1 cellular context compared by ENCODE assay signal in the genomic region with DNA sequence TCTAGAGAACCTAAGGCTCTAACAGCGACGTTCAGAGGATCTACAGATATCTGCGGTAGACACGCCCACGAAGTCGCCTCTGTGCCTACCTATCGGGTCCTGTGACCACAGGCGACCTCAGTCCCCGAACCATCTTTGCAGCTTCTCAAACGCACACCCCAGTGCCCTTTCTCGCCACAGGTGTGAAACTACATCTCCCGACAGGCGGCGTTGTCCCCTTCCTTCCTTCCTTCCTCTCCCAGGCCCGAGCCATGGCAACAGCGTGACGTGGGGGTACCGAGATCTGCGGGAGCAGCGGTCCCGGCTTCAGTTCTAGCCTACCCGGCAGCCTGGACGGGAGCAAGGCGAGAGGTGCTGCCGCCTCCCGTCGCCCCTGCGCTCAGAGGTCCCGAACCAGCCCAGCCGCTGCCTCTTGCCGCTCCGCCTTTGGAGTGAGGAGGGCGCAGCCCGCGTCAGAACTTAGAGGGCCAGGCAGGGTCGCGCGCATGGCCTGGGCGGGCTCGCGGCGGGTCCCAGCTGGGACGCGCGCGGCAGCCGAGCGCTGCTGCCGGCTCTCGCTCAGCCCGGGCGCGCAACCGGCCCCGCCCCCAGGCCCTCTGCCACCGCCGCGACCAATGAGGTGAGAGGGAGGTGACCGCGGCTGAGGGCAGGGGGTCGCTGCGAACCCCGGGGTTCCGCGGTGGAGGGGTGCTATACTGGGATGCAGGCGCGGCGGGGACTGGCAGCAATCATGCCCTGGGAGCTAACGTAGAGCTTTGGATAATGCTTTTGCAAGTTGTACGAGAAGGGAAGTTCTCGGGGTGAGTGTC.
A peak's percentile ranks its signal among the peaks of the same experiment; 100 is the strongest.
TF ChIP-seq lines count a peak whose summit lies in the region.

A gene (plus strand): TSS at position 309 of the 809 bp plus-strand sequence. CDS start 177 bp downstream, at position 486.

TF ChIP-seq in HepG2, 621 proteins besides CTCF, POLR2A, EP300 and RAD21 (continued from another document and continues in another):
- TF ChIP-seq YEATS4 (CRISPR knock-in tag; IDR thresholded peaks at IDR 0.05; ENCODE audit: borderline replicate concordance) (peak; percentile 82; the same call in 1 of the 2 replicates), HNRNPK (IDR thresholded peaks at IDR 0.05; ENCODE audit: low read depth, low read length, poor library complexity, severe bottlenecking) (peak; percentile 48), ZNF549 (CRISPR knock-in tag; IDR thresholded peaks at IDR 0.05) (no peak), ZNF343 (CRISPR knock-in tag; IDR thresholded peaks at IDR 0.05) (peak; percentile 59; the same call in 1 of the 2 replicates), ZNF317 (CRISPR knock-in tag; IDR thresholded peaks at IDR 0.05) (0 out of 2 replicates have a peak, but pooled peaks have one; percentile 35), GATAD2A (CRISPR knock-in tag; IDR thresholded peaks at IDR 0.05) (peak; percentile 67; the same call in 1 of the 2 replicates), STAG1 (CRISPR knock-in tag; IDR thresholded peaks at IDR 0.05) (peak; percentile 47), ADNP (CRISPR knock-in tag; IDR thresholded peaks at IDR 0.05) (peak; percentile 77; the same call in 1 of the 2 replicates), LCORL (IDR thresholded peaks at IDR 0.05) (no peak), LCORL (CRISPR knock-in tag; IDR thresholded peaks at IDR 0.05) (peak; percentile 64), YEATS2 (CRISPR knock-in tag; IDR thresholded peaks at IDR 0.05; ENCODE audit: borderline replicate concordance) (no peak), ZSCAN31 (CRISPR knock-in tag; IDR thresholded peaks at IDR 0.05; ENCODE audit: low read depth) (peak; percentile 72; the same call in 1 of the 2 replicates), ASH2L (IDR thresholded peaks at IDR 0.05; ENCODE audit: insufficient read length, low read depth, low read length) (peak; percentile 86), HCFC1 (IDR thresholded peaks at IDR 0.05; ENCODE audit: low read depth, low read length) (peak; percentile 66; the same call in 1 of the 2 replicates), ZNF776 (CRISPR knock-in tag; IDR thresholded peaks at IDR 0.05) (peak; percentile 63; the same call in 1 of the 2 replicates), GABPB1 (CRISPR knock-in tag; IDR thresholded peaks at IDR 0.05) (peak; percentile 93), ZNF225 (CRISPR knock-in tag; IDR thresholded peaks at IDR 0.05) (0 out of 2 replicates have a peak, but pooled peaks have one; percentile 79), SIN3B (IDR thresholded peaks at IDR 0.05; ENCODE audit: low read length) (no peak), HDAC1 (CRISPR knock-in tag; IDR thresholded peaks at IDR 0.05) (peak; percentile 95; the same call in 1 of the 2 replicates), SMAD1 (CRISPR knock-in tag; IDR thresholded peaks at IDR 0.05; ENCODE audit: borderline replicate concordance, low read depth) (peak; percentile 30; the same call in 1 of the 2 replicates), ZNF768 (CRISPR knock-in tag; IDR thresholded peaks at IDR 0.05) (peak; percentile 82), ISX (CRISPR knock-in tag; conservative IDR thresholded peaks at IDR 0.05) (no peak), ZNF3 (CRISPR knock-in tag; IDR thresholded peaks at IDR 0.05) (0 out of 2 replicates have a peak, but pooled peaks have one; percentile 19), RCOR2 (CRISPR knock-in tag; IDR thresholded peaks at IDR 0.05) (peak; percentile 37; the same call in 1 of the 2 replicates), HIVEP1 (CRISPR knock-in tag; IDR thresholded peaks at IDR 0.05) (no peak), RFXAP (CRISPR knock-in tag; IDR thresholded peaks at IDR 0.05; ENCODE audit: borderline replicate concordance) (peak; percentile 98), ZNF235 (CRISPR knock-in tag; IDR thresholded peaks at IDR 0.05; ENCODE audit: borderline replicate concordance) (0 out of 2 replicates have a peak, but pooled peaks have one; percentile 37), BCL6 (CRISPR knock-in tag; IDR thresholded peaks at IDR 0.05) (peak; percentile 25; the same call in 1 of the 2 replicates), MYC (CRISPR knock-in tag; IDR thresholded peaks at IDR 0.05; ENCODE audit: borderline replicate concordance) (peak; percentile 69), ZNF709 (CRISPR knock-in tag; IDR thresholded peaks at IDR 0.05) (peak; percentile 87), ZBTB3 (CRISPR knock-in tag; IDR thresholded peaks at IDR 0.05; ENCODE audit: borderline replicate concordance, low read depth) (no peak), ZSCAN25 (CRISPR knock-in tag; IDR thresholded peaks at IDR 0.05) (peak; percentile 85), ZNF883 (CRISPR knock-in tag; IDR thresholded peaks at IDR 0.05; ENCODE audit: not compliant biosample characterization) (peak; percentile 77), ZNF333 (CRISPR knock-in tag; IDR thresholded peaks at IDR 0.05; ENCODE audit: borderline replicate concordance) (0 out of 2 replicates have a peak, but pooled peaks have one; percentile 64), ZBTB7B (CRISPR knock-in tag; IDR thresholded peaks at IDR 0.05) (peak; percentile 60; the same call in 1 of the 2 replicates), ZNF614 (CRISPR knock-in tag; IDR thresholded peaks at IDR 0.05; ENCODE audit: borderline replicate concordance) (peak; percentile 24; the same call in 1 of the 2 replicates), ZFY (CRISPR knock-in tag; IDR thresholded peaks at IDR 0.05) (peak; percentile 90), TSC22D2 (CRISPR knock-in tag; IDR thresholded peaks at IDR 0.05; ENCODE audit: borderline replicate concordance) (0 out of 2 replicates have a peak, but pooled peaks have one; percentile 57), NFKBIZ (CRISPR knock-in tag; IDR thresholded peaks at IDR 0.05) (peak; percentile 25; the same call in 1 of the 2 replicates), ZFP41 (CRISPR knock-in tag; IDR thresholded peaks at IDR 0.05; ENCODE audit: borderline replicate concordance) (0 out of 2 replicates have a peak, but pooled peaks have one; percentile 31), HES4 (CRISPR knock-in tag; IDR thresholded peaks at IDR 0.05; ENCODE audit: borderline replicate concordance) (peak; percentile 96), MXI1 (IDR thresholded peaks at IDR 0.05; ENCODE audit: borderline replicate concordance, low read depth, low read length) (peak; percentile 81; the same call in 1 of the 3 replicates), THYN1 (CRISPR knock-in tag; IDR thresholded peaks at IDR 0.05; ENCODE audit: borderline replicate concordance, low read depth) (0 out of 2 replicates have a peak, but pooled peaks have one; percentile 33)
- TF ChIP-seq, protein P1, sequence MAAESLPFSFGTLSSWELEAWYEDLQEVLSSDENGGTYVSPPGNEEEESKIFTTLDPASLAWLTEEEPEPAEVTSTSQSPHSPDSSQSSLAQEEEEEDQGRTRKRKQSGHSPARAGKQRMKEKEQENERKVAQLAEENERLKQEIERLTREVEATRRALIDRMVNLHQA (CRISPR knock-in tag; IDR thresholded peaks at IDR 0.05) = 0 out of 2 replicates have a peak, but pooled peaks have one; percentile 25
- TF ChIP-seq, protein P2, sequence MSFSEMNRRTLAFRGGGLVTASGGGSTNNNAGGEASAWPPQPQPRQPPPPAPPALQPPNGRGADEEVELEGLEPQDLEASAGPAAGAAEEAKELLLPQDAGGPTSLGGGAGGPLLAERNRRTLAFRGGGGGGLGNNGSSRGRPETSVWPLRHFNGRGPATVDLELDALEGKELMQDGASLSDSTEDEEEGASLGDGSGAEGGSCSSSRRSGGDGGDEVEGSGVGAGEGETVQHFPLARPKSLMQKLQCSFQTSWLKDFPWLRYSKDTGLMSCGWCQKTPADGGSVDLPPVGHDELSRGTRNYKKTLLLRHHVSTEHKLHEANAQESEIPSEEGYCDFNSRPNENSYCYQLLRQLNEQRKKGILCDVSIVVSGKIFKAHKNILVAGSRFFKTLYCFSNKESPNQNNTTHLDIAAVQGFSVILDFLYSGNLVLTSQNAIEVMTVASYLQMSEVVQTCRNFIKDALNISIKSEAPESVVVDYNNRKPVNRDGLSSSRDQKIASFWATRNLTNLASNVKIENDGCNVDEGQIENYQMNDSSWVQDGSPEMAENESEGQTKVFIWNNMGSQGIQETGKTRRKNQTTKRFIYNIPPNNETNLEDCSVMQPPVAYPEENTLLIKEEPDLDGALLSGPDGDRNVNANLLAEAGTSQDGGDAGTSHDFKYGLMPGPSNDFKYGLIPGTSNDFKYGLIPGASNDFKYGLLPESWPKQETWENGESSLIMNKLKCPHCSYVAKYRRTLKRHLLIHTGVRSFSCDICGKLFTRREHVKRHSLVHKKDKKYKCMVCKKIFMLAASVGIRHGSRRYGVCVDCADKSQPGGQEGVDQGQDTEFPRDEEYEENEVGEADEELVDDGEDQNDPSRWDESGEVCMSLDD (CRISPR knock-in tag; IDR thresholded peaks at IDR 0.05; ENCODE audit: borderline replicate concordance) = peak; percentile 91
- TF ChIP-seq, protein P3, sequence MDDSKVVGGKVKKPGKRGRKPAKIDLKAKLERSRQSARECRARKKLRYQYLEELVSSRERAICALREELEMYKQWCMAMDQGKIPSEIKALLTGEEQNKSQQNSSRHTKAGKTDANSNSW (CRISPR knock-in tag; IDR thresholded peaks at IDR 0.05; ENCODE audit: borderline replicate concordance) = no peak
- TF ChIP-seq, protein P4, sequence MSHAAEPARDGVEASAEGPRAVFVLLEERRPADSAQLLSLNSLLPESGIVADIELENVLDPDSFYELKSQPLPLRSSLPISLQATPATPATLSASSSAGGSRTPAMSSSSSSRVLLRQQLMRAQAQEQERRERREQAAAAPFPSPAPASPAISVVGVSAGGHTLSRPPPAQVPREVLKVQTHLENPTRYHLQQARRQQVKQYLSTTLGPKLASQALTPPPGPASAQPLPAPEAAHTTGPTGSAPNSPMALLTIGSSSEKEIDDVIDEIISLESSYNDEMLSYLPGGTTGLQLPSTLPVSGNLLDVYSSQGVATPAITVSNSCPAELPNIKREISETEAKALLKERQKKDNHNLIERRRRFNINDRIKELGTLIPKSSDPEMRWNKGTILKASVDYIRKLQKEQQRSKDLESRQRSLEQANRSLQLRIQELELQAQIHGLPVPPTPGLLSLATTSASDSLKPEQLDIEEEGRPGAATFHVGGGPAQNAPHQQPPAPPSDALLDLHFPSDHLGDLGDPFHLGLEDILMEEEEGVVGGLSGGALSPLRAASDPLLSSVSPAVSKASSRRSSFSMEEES (CRISPR knock-in tag; IDR thresholded peaks at IDR 0.05) = 0 out of 2 replicates have a peak, but pooled peaks have one; percentile 39
- TF ChIP-seq, protein P5, sequence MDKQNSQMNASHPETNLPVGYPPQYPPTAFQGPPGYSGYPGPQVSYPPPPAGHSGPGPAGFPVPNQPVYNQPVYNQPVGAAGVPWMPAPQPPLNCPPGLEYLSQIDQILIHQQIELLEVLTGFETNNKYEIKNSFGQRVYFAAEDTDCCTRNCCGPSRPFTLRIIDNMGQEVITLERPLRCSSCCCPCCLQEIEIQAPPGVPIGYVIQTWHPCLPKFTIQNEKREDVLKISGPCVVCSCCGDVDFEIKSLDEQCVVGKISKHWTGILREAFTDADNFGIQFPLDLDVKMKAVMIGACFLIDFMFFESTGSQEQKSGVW (CRISPR knock-in tag; IDR thresholded peaks at IDR 0.05; ENCODE audit: borderline replicate concordance) = no peak
- TF ChIP-seq, protein P6, sequence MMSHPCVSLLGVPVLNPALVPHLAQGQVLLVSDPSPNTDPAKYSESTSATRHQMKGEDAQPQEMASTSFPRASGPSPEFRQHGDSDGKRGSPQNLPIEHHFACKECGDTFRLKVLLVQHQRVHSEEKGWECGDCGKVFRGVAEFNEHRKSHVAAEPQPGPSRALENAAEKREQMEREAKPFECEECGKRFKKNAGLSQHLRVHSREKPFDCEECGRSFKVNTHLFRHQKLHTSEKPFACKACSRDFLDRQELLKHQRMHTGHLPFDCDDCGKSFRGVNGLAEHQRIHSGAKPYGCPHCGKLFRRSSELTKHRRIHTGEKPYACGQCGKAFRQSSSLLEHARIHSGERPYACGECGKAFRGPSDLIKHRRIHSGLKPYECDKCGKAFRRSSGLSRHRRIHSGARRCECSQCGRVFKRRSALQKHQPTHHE (CRISPR knock-in tag; IDR thresholded peaks at IDR 0.05; ENCODE audit: borderline replicate concordance) = peak; percentile 82; the same call in 1 of the 2 replicates
- TF ChIP-seq, protein P7, sequence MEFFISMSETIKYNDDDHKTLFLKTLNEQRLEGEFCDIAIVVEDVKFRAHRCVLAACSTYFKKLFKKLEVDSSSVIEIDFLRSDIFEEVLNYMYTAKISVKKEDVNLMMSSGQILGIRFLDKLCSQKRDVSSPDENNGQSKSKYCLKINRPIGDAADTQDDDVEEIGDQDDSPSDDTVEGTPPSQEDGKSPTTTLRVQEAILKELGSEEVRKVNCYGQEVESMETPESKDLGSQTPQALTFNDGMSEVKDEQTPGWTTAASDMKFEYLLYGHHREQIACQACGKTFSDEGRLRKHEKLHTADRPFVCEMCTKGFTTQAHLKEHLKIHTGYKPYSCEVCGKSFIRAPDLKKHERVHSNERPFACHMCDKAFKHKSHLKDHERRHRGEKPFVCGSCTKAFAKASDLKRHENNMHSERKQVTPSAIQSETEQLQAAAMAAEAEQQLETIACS (CRISPR knock-in tag; IDR thresholded peaks at IDR 0.05) = peak; percentile 95
- TF ChIP-seq, protein P8, sequence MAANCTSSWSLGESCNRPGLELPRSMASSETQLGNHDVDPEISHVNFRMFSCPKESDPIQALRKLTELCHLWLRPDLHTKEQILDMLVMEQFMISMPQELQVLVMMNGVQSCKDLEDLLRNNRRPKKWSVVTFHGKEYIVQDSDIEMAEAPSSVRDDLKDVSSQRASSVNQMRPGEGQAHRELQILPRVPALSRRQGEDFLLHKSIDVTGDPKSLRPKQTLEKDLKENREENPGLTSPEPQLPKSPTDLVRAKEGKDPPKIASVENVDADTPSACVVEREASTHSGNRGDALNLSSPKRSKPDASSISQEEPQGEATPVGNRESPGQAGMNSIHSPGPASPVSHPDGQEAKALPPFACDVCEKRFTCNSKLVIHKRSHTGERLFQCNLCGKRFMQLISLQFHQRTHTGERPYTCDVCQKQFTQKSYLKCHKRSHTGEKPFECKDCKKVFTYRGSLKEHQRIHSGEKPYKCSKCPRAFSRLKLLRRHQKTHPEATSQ (CRISPR knock-in tag; IDR thresholded peaks at IDR 0.05; ENCODE audit: borderline replicate concordance) = peak; percentile 74; the same call in 1 of the 2 replicates
- TF ChIP-seq, protein P9, sequence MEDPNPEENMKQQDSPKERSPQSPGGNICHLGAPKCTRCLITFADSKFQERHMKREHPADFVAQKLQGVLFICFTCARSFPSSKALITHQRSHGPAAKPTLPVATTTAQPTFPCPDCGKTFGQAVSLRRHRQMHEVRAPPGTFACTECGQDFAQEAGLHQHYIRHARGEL (CRISPR knock-in tag; IDR thresholded peaks at IDR 0.05) = no peak
- TF ChIP-seq, protein P10, sequence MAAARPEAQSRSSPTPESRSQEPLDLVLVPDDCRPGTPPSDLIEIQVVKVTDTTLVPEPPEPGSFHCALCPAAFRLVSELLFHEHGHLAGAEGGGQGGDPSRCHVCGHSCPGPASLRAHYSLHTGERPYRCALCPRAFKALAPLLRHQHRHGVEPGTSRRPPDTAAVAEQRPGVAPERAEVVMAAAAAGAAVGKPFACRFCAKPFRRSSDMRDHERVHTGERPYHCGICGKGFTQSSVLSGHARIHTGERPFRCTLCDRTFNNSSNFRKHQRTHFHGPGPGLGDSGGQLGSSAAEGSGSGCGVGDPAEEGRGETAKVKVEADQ (CRISPR knock-in tag; IDR thresholded peaks at IDR 0.05; ENCODE audit: borderline replicate concordance) = peak; percentile 86; the same call in 1 of the 2 replicates
- TF ChIP-seq, protein P11, sequence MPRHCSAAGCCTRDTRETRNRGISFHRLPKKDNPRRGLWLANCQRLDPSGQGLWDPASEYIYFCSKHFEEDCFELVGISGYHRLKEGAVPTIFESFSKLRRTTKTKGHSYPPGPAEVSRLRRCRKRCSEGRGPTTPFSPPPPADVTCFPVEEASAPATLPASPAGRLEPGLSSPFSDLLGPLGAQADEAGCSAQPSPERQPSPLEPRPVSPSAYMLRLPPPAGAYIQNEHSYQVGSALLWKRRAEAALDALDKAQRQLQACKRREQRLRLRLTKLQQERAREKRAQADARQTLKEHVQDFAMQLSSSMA (CRISPR knock-in tag; IDR thresholded peaks at IDR 0.05) = no peak
